Comparison of ENCODE assay signal across 15 cellular contexts in the genomic region with DNA sequence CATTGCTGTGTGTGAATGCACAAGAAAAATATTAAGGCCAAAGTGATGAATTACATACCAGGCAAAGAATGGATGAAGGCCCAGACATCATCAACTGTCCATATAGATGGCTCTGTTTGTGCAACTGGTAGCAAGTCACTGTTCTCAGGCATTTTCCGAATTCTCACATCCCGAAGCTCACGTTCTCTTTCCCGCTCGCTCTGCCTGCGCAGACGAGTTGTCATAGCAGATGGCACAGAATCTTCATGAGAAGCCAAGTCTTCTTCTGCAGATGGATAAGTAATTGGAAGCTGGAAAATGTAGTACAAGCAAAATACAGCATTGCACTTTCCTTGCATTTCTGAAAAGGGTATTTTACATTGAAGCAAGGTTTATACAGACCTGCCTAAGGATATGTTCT.
"Had no signal": no experiment of that assay in that cellular context is flagged by ENCODE, and none has a peak within 500 bp of the region (broad histone marks: within the 10 kb centered on the region; RNA-seq: fewer than 3 reads in every experiment).

No MANE protein-coding gene starts in this region.

- H3K27me3 Mint-ChIP-seq: naive thymus-derived CD8-positive, alpha-beta T cell; stimulated activated naive CD8-positive, alpha-beta T cell treated with anti-CD3 and anti-CD28 coated beads, Interleukin-15, Interleukin-2, amounts not matched to agents 100 ng/mL and 50 ng/mL, for 24 hours had no signal

- FAIRE-seq: islet of Langerhans, small intestine had no signal

- H3K4me3 Mint-ChIP-seq: naive thymus-derived CD8-positive, alpha-beta T cell; neural crest cell; stimulated activated naive CD8-positive, alpha-beta T cell treated with anti-CD3 and anti-CD28 coated beads, Interleukin-15, Interleukin-2, amounts not matched to agents 100 ng/mL and 50 ng/mL, for 24 hours had no signal

- H3K27ac Mint-ChIP-seq: stimulated activated naive CD8-positive, alpha-beta T cell treated with anti-CD3 and anti-CD28 coated beads, Interleukin-15, Interleukin-2, amounts not matched to agents 100 ng/mL and 50 ng/mL, for 24 hours had no signal

- ATAC-seq: naive thymus-derived CD8-positive, alpha-beta T cell; right cardiac atrium; upper lobe of right lung had no signal

- DNase-seq: effector CD4-positive, alpha-beta T cell; foreskin melanocyte; head of caudate nucleus; kidney glomerular epithelial cell; naive thymus-derived CD8-positive, alpha-beta T cell; ovary; right cardiac atrium; small intestine; stimulated activated CD4-positive, alpha-beta T cell treated with anti-CD3 and anti-CD28 coated beads, Interleukin-12 subunit alpha, Interleukin-12 subunit beta, amount 100 ng/mL, for 4 hours; stimulated activated CD4-positive, alpha-beta T cell treated with anti-CD3 and anti-CD28 coated beads, Interleukin-2, amount 100 ng/mL, for 48 hours; testis; upper lobe of right lung had no signal

- H3K9me3 Mint-ChIP-seq: naive thymus-derived CD8-positive, alpha-beta T cell; neural crest cell; stimulated activated naive CD8-positive, alpha-beta T cell treated with anti-CD3 and anti-CD28 coated beads, Interleukin-15, Interleukin-2, amounts not matched to agents 100 ng/mL and 50 ng/mL, for 24 hours had no signal

- H3K4me1 Mint-ChIP-seq: neural crest cell had no signal
